ENCODE assay signal across 2 cellular contexts in genomic region chrX:1493317-1493856, GRCh38.
TF ChIP-seq lines count a peak whose summit lies in the region.

No MANE protein-coding gene starts in this region.

TF ChIP-seq in SK-N-SH, 30 proteins besides CTCF, POLR2A, EP300 and RAD21 (continued from another document):
- TF ChIP-seq ZBTB33 (IDR thresholded peaks at IDR 0.05; ENCODE audit: borderline replicate concordance, low read depth), result no peak

TF ChIP-seq in SK-N-SH treated with all-trans-retinoic acid at 6 μM for 48 hours, 23 proteins besides CTCF, POLR2A, EP300 and RAD21 (continued from another document):
- TF ChIP-seq POU6F1 (CRISPR knock-in tag; IDR thresholded peaks at IDR 0.05; ENCODE audit: borderline replicate concordance, low read depth), result no peak
- no peak for TF ChIP-seq ZNF565 (CRISPR knock-in tag; conservative IDR thresholded peaks at IDR 0.05; ENCODE audit: low read depth)
- TF ChIP-seq ZNF70 (CRISPR knock-in tag; IDR thresholded peaks at IDR 0.05), result no peak
- no peak for TF ChIP-seq ZC3H10 (CRISPR knock-in tag; IDR thresholded peaks at IDR 0.05)
